10 cellular contexts compared by ENCODE assay signal in genomic region chr1:32900371-32900955, GRCh38. TPM values are rescaled to one million over a fixed set of nuclear protein-coding genes. Genes with fewer than 3 reads are reported as not detected.
DNase-seq lines count a peak whose midpoint lies in the region; ATAC-seq and TF ChIP-seq lines count a peak whose summit lies in the region.
"Had no signal": no experiment of that assay in that cellular context is flagged by ENCODE, and none has a peak within 500 bp of the region (broad histone marks: within the 10 kb centered on the region; RNA-seq: fewer than 3 reads in every experiment).

No MANE protein-coding gene starts in this region.

- H3K27me3 ChIP-seq in CD4-positive, alpha-beta memory T cell (ENCODE audit: insufficient read depth, low read length): peaks cover 13% of the 10 kb centered on the region
- H3K27me3 ChIP-seq in SJCRH30 (no peaks in the 10 kb centered on the region), fibroblast of lung (ENCODE audit: control insufficient read depth, insufficient read depth, low read length) (no peaks in the 10 kb centered on the region), osteoblast (ENCODE audit: insufficient read depth, low read length) (peaks cover 6% of the 10 kb centered on the region)

- CTCF ChIA-PET in CD4-positive, alpha-beta memory T cell (lab: Charles Lee; ENCODE audit: partially characterized antibody): interaction anchor here (1.4 kb wide), 1 partner anchor 11 kb away, joined by 3 read pairs; no protein-coding TSS in a partner anchor

- TF ChIP-seq CTCF in fibroblast of lung (conservative IDR thresholded peaks at IDR 0.05 in 1 of 2, IDR thresholded peaks at IDR 0.05 in 1 of 2; ENCODE audit: low read depth in 1 of 2, low read length in 2 of 2) (no peak), osteoblast (IDR thresholded peaks at IDR 0.05; ENCODE audit: extremely low read depth, low read depth, low read length) (no peak), GM13977 (IDR thresholded peaks at IDR 0.05; ENCODE audit: extremely low read depth, insufficient read depth, missing control alignments) (no peak)

- H3K27ac ChIP-seq in CD4-positive, alpha-beta memory T cell (ENCODE audit: low read depth, low read length): no peak overlapping the region
- H3K27ac ChIP-seq in SJCRH30: no peak overlapping the region
- no peak overlapping the region for H3K27ac ChIP-seq in fibroblast of lung (ENCODE audit: insufficient read depth, low read length)
- no peak overlapping the region for H3K27ac ChIP-seq in osteoblast (ENCODE audit: low read depth, low read length)

- H3K9me3 ChIP-seq in CD4-positive, alpha-beta memory T cell (ENCODE audit: control insufficient read depth in 1 of 2, low read length in 2 of 2): no peaks in the 10 kb centered on the region
- H3K9me3 ChIP-seq in SJCRH30 (replicated peaks) (no peaks in the 10 kb centered on the region), fibroblast of lung (ENCODE audit: control insufficient read depth, insufficient read depth, low read depth, low read length) (no peaks in the 10 kb centered on the region), osteoblast (ENCODE audit: low read depth, low read length) (no peaks in the 10 kb centered on the region)

- H3K27me3 Mint-ChIP-seq in CD4-positive, alpha-beta memory T cell: peaks cover 32 to 44% of the 10 kb centered on the region in 2 donors

- peaks cover 9% of the 10 kb centered on the region for H3K4me1 ChIP-seq in CD4-positive, alpha-beta memory T cell (ENCODE audit: insufficient read depth, low read length)
- H3K4me1 ChIP-seq in SJCRH30 (no peaks in the 10 kb centered on the region), fibroblast of lung (ENCODE audit: control insufficient read depth, extremely low read depth, insufficient read depth, low read length) (no peaks in the 10 kb centered on the region), osteoblast (ENCODE audit: insufficient read depth, low read length) (peaks cover 5% of the 10 kb centered on the region)

- no peak overlapping the region for H3K4me3 ChIP-seq in CD4-positive, alpha-beta memory T cell (ENCODE audit: low read length in 2 of 2)
- peak overlapping the region; percentile 61 for H3K4me3 ChIP-seq in SJCRH30
- H3K4me3 ChIP-seq in fibroblast of lung (replicated peaks in 1 of 4; ENCODE audit: control extremely low read depth in 1 of 4, insufficient read depth in 1 of 4, low read depth in 3 of 4, low read length in 4 of 4): peak overlapping the region; percentile 57 to 78 (median 62)
- H3K4me3 ChIP-seq in osteoblast (ENCODE audit: insufficient read depth, low read length): peak overlapping the region; percentile 70

- no peak for DNase-seq in CD4-positive, alpha-beta memory T cell
- peak in 1 of 2 experiments; percentile 20 for DNase-seq in SJCRH30
- peak in 1 of 2 donors; percentile 26 for DNase-seq in fibroblast of lung (ENCODE audit: low read depth in 2 of 2)
- peak; percentile 89 for DNase-seq in osteoblast (ENCODE audit: insufficient read length, low spot score, missing footprints)
- DNase-seq in GM13977 (ENCODE audit: low spot score): no peak
- DNase-seq in activated CD4-positive, alpha-beta T cell treated with anti-CD3 and anti-CD28 coated beads for 48 hours: no peak

- H3K9ac ChIP-seq in fibroblast of lung (ENCODE audit: insufficient read depth, low read length): no peak overlapping the region

- H4K20me1 ChIP-seq in fibroblast of lung (ENCODE audit: control insufficient read depth, extremely low read depth, insufficient read depth, low read length) (no peaks in the 10 kb centered on the region), osteoblast (ENCODE audit: insufficient read depth, low read length) (no peaks in the 10 kb centered on the region)

- in situ Hi-C loops in GM13977 (cut with MboI; ENCODE audit: low pct_unique_long_range_greater_than_20kb, low sequenced_read_pairs, unreplicated experiment): no loop called here

- H3K4me1 Mint-ChIP-seq in CD4-positive, alpha-beta memory T cell: peaks cover 2 to 14% (median 9%) of the 10 kb centered on the region in 4 donors

- peak overlapping the region; percentile 55 to 76 (median 70) for H3K4me3 Mint-ChIP-seq in CD4-positive, alpha-beta memory T cell

- POLR2A ChIA-PET in CD4-positive, alpha-beta memory T cell (lab: Charles Lee; ENCODE audit: partially characterized antibody): no interaction called here

- ATAC-seq in HG03378 (IDR thresholded peaks at IDR 0.05; ENCODE audit: unreplicated experiment) (no peak), GM19328 (IDR thresholded peaks at IDR 0.05; ENCODE audit: unreplicated experiment) (no peak)

- no peaks in the 10 kb centered on the region for H3K36me3 Mint-ChIP-seq in CD4-positive, alpha-beta memory T cell

- no peak overlapping the region for H3K27ac Mint-ChIP-seq in CD4-positive, alpha-beta memory T cell

- no peaks in the 10 kb centered on the region for H3K36me3 ChIP-seq in CD4-positive, alpha-beta memory T cell (ENCODE audit: insufficient read depth, low read length)
- no peaks in the 10 kb centered on the region for H3K36me3 ChIP-seq in SJCRH30
- H3K36me3 ChIP-seq in fibroblast of lung (ENCODE audit: control insufficient read depth, insufficient read depth, low read length): no peaks in the 10 kb centered on the region
- no peaks in the 10 kb centered on the region for H3K36me3 ChIP-seq in osteoblast (ENCODE audit: insufficient read depth, low read length)

- H2AFZ ChIP-seq in fibroblast of lung (ENCODE audit: low read length) (no peak overlapping the region), osteoblast (ENCODE audit: low read length) (peak overlapping the region; percentile 41)

- intact Hi-C loops in CD4-positive, alpha-beta memory T cell (cut with micrococcal nuclease): no loop called here

- H3K79me2 ChIP-seq in fibroblast of lung (ENCODE audit: control insufficient read depth, insufficient read depth, low read length) (no peaks in the 10 kb centered on the region), osteoblast (ENCODE audit: insufficient read depth, low read length) (no peaks in the 10 kb centered on the region)

- H3K9me3 Mint-ChIP-seq in CD4-positive, alpha-beta memory T cell: no peaks in the 10 kb centered on the region

- H3K4me2 ChIP-seq in fibroblast of lung (ENCODE audit: extremely low read depth, insufficient read depth, low read length) (peak overlapping the region; percentile 85), osteoblast (ENCODE audit: insufficient read depth, low read length) (peak overlapping the region; percentile 88)

RNA-seq across cellular contexts. Expression of gene TMEM54, which starts 0.7 kb away (rescaled TPM):
- not detected for total RNA-seq in CD4-positive, alpha-beta memory T cell
- not detected for polyA plus RNA-seq in CD4-positive, alpha-beta memory T cell
- 17.6 and 18.6 TPM in 2 replicates for total RNA-seq in SJCRH30 (2014; rRNA removed; shearing (Covaris generic))
- total RNA-seq in fibroblast of lung: 57.5 and 69.9 TPM in 2 replicates
- 24.2 and 38.1 TPM in 2 replicates for polyA plus RNA-seq in fibroblast of lung
- polyA plus RNA-seq in fibroblast of lung (2012): 36.6 and 61.1 TPM in 2 replicates
- polyA minus RNA-seq in fibroblast of lung (ENCODE audit: low replicate concordance): 59.7 and 87.2 TPM in 2 replicates
- total RNA-seq in osteoblast: 16.5 and 22.4 TPM in 2 replicates
- total RNA-seq: mononuclear cell had no signal

RNA-seq across cellular contexts. Expression of gene HPCA, which starts 14.2 kb away (rescaled TPM):
- under 1 TPM in 1 of 2 experiments, not detected in 1; 0.70 TPM for total RNA-seq in CD4-positive, alpha-beta memory T cell
- polyA plus RNA-seq in CD4-positive, alpha-beta memory T cell: not detected
- total RNA-seq in SJCRH30 (2014; rRNA removed; shearing (Covaris generic)): not detected in 2 replicates
- 0.33 TPM in 1 of 2 replicates, not detected in the other for total RNA-seq in fibroblast of lung
- 0.06 TPM in 1 of 2 replicates, not detected in the other for polyA plus RNA-seq in fibroblast of lung
- polyA plus RNA-seq in fibroblast of lung (2012): 0.16 TPM in 1 of 2 replicates, not detected in the other
- polyA minus RNA-seq in fibroblast of lung (ENCODE audit: low replicate concordance): not detected in 2 replicates
- not detected in 2 replicates for total RNA-seq in osteoblast
- total RNA-seq: mononuclear cell, SK-MEL-5 had no signal

RNA-seq across cellular contexts. Expression of gene FNDC5, which starts 29.8 kb away (rescaled TPM):
- not detected for total RNA-seq in CD4-positive, alpha-beta memory T cell
- not detected for polyA plus RNA-seq in CD4-positive, alpha-beta memory T cell
- total RNA-seq in SJCRH30 (2014; rRNA removed; shearing (Covaris generic)): 66.2 and 72.2 TPM in 2 replicates
- total RNA-seq in fibroblast of lung (0.33 and 1.0 TPM in 2 replicates), osteoblast (0.36 TPM in 1 of 2 replicates, not detected in the other)
- polyA plus RNA-seq in fibroblast of lung: 0.38 and 1.6 TPM in 2 replicates
- polyA plus RNA-seq in fibroblast of lung (2012): 0.43 and 2.5 TPM in 2 replicates
- not detected in 2 replicates for polyA minus RNA-seq in fibroblast of lung (ENCODE audit: low replicate concordance)

Comparison
In these comparisons a context has a peak if more than half of its experiments do, and no peak if none do; other contexts are left out.
1. H3K4me3 ChIP-seq: peak in SJCRH30 (single experiment), fibroblast of lung (4 of 4) and osteoblast (single experiment); none in CD4-positive, alpha-beta memory T cell (0 of 2).
2. RNA of gene TMEM54, which starts 0.7 kb away (total RNA-seq): 57.5 to 69.9 TPM in fibroblast of lung, 16.5 to 22.4 TPM in osteoblast and 17.6 to 18.6 TPM in SJCRH30; not detected in CD4-positive, alpha-beta memory T cell; every median in the first group is over 10 times any median in the second.
3. RNA of gene FNDC5, which starts 29.8 kb away (total RNA-seq): 66.2 to 72.2 TPM in SJCRH30; 0.36 TPM in osteoblast, 0.33 to 1.0 TPM in fibroblast of lung and not detected in CD4-positive, alpha-beta memory T cell; every median in the first group is over 10 times any median in the second.